ENCODE assay signal across 8 cellular contexts in genomic region chr9:72362680-72363139, GRCh38. TPM values are rescaled to one million over a fixed set of nuclear protein-coding genes. Genes with fewer than 3 reads are reported as not detected.
DNase-seq lines count a peak whose midpoint lies in the region; ATAC-seq, FAIRE-seq and TF ChIP-seq lines count a peak whose summit lies in the region.

No MANE protein-coding gene starts in this region.

- no peak for FAIRE-seq in HTR-8/SVneo (lab: Jason Lieb, UNC)

- peaks cover 36% of the 10 kb centered on the region for H3K4me1 ChIP-seq in GM23248 (ENCODE audit: insufficient read depth)

- 0 to 2% methylated on average over 2 of the region's 2 CpGs for WGBS in GM23248 (ENCODE audit: low coverage in 1 of 2, low lambda C conversion rate in 2 of 2, missing lambda C conversion rate in 2 of 2), 2 experiments

- peaks cover 63% of the 10 kb centered on the region for H3F3A ChIP-seq in GM23248 (ENCODE audit: insufficient read depth)

- no peaks in the 10 kb centered on the region for H3K9me2 ChIP-seq in GM23248 (ENCODE audit: insufficient read depth)

- peaks cover 72% of the 10 kb centered on the region for H3K79me2 ChIP-seq in GM23248 (ENCODE audit: insufficient read depth)

- H3K36me3 ChIP-seq in GM23248 (ENCODE audit: low read depth), result peaks cover 48% of the 10 kb centered on the region

- TF ChIP-seq CTCF in WI38 (IDR thresholded peaks at IDR 0.05; ENCODE audit: low read depth, low read length), result no peak
- TF ChIP-seq CTCF in coronary artery (IDR thresholded peaks at IDR 0.05), result no peak

- no peaks in the 10 kb centered on the region for H3K9me3 ChIP-seq in GM23248 (ENCODE audit: low read depth)

- no peak for ATAC-seq in left colon

- intact Hi-C loops in left colon (cut with DNase I, micrococcal nuclease), result loop anchor here in 1 of 2 donors (5.0 kb wide), 2 partner anchors 225 to 475 kb away; no protein-coding TSS in a partner anchor

- peak overlapping the region; percentile 98 for H3K9ac ChIP-seq in GM23248

- H4K20me1 ChIP-seq in GM23248 (ENCODE audit: insufficient read depth), result peaks cover 16% of the 10 kb centered on the region; the same call in 1 of the 2 replicates

- in situ Hi-C loops in GM23248 (cut with MboI), result no loop called here

- peak; percentile 45 for DNase-seq in GM03348 (ENCODE audit: low spot score)
- peak; percentile 92 for DNase-seq in GM23248
- DNase-seq in M059J (ENCODE audit: low read depth), result peak; percentile 78
- peak; percentile 84 for DNase-seq in coronary artery (ENCODE audit: low spot score)
- DNase-seq in left colon, result peak; percentile 47 to 79
- DNase-seq in stimulated activated CD4-positive, alpha-beta T cell treated with anti-CD3 and anti-CD28 coated beads, Interleukin-1b, Interleukin-23, amount 100 ng/mL, for 4 hours (ENCODE audit: low read depth in 2 of 2), result peak; percentile 4 to 28
- DNase-seq in HTR-8/SVneo (ENCODE audit: insufficient read length, low spot score), result no peak

- peak overlapping the region; percentile 89 for H3K4me3 ChIP-seq in GM23248
- H3K4me3 ChIP-seq in WI38 (ENCODE audit: low read depth, low read length), result peak overlapping the region; percentile 81
- H3K4me3 ChIP-seq in coronary artery, result peak overlapping the region; percentile 95

- H3K4me2 ChIP-seq in GM23248 (ENCODE audit: unreplicated experiment), result peak overlapping the region; percentile 98

- H3K27me3 ChIP-seq in GM23248 (replicated peaks; ENCODE audit: insufficient read depth), result no peaks in the 10 kb centered on the region

- H2AFZ ChIP-seq in GM23248, result no peak overlapping the region

- H3K27ac ChIP-seq in GM23248, result peak overlapping the region; percentile 100
- peak overlapping the region; percentile 99 for H3K27ac ChIP-seq in coronary artery

RNA-seq across cellular contexts. Expression of gene ZFAND5, which starts 2.3 kb away (rescaled TPM):
- total RNA-seq in GM23248 (2014; rRNA removed; shearing (Covaris generic)), result 166 and 184 TPM in 2 replicates
- polyA plus RNA-seq in GM23248 (2016; fragmentation: Nextera tagmentation; extraction: Ambion mirVana), result 178 and 181 TPM in 2 replicates
- total RNA-seq in M059J (2014; rRNA removed; shearing (Covaris generic)), result 174 and 216 TPM in 2 replicates
- 100 to 1,000 TPM; 105 to 161 TPM for total RNA-seq in left colon
